In the genomic region with DNA sequence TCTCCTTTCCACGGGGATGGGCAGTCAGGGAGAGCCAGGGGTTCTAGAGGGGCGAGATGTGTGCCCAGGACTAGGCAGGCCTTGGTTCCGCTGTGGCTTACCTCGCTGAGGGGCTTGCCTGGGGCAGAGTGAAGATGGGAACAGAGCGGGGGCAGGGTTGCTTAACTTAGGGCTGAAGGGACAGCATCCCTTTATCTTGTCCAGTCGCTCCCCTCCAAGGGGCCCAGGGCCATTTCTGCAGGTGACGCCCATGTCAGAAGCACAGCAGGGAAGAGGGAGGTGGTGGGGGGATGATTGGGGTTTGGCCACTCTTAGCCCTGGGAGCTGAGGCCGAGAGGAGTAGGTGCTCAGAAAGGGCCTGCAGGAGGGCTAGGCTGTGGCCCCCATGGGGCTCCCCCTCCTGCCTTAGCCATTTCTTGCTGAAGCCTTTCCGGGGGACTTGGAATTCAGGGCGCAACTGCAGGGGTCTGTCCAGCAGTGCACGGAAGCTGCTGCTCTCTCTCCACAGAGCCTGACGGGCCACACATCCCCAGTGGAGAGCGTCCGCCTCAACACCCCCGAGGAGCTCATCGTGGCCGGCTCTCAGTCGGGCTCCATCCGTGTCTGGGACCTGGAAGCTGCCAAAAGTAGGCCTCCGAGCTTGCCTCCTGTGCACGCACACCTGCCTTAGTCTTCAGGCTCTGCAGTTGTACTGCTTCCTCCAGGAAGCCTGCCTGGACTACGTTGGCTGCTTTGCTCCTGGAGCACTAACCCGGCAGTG, we compare ENCODE assay signal across 25 cellular contexts. TPM values are rescaled to one million over a fixed set of nuclear protein-coding genes. Genes with fewer than 3 reads are reported as not detected.
DNase-seq lines count a peak whose midpoint lies in the region; ATAC-seq, FAIRE-seq and TF ChIP-seq lines count a peak whose summit lies in the region.
"Had no signal": no experiment of that assay in that cellular context is flagged by ENCODE, and none has a peak within 500 bp of the region (broad histone marks: within the 10 kb centered on the region; RNA-seq: fewer than 3 reads in every experiment).

No MANE protein-coding gene starts in this region.

- no peak overlapping the region for H3K4me2 ChIP-seq in K562 (ENCODE audit: insufficient read depth, low read length)

- DNase-seq in left ventricle myocardium superior (peak; percentile 17), cardiac septum (ENCODE audit: low spot score) (no peak), K562 (ENCODE audit: extremely low read depth in 1 of 4, low spot score in 3 of 4) (no peak), nephron progenitor cell (no peak), NCI-H748 treated with DMSO at 0.1 percent for 48 hours (lab: John Stamatoyannopoulos, UW) (no peak), GF-D8 (lab: John Stamatoyannopoulos, UW) (no peak), nucleus accumbens (lab: John Stamatoyannopoulos, UW) (no peak), cerebellar cortex (ENCODE audit: low spot score) (no peak)
- DNase-seq: BE2C; CD4-positive, alpha-beta T cell; DMS 273 treated with DMSO at 0.1 percent for 48 hours; DMS79 treated with DMSO at 0.1 percent for 48 hours; KG1; NCI-H1092 treated with DMSO at 0.1 percent for 48 hours; NCI-H1436 treated with DMSO at 0.1 percent for 48 hours; NCI-H1930; NCI-H226; NCI-H510A treated with DMSO at 0.1 percent for 48 hours; NCI-H82; Peyer's patch had no signal

- peaks cover 3% of the 10 kb centered on the region for H3K27me3 Mint-ChIP-seq in nephron progenitor cell (ENCODE audit: low read depth, poor library complexity)
- H3K27me3 Mint-ChIP-seq: CD4-positive, alpha-beta T cell had no signal

- no TSS peak for BruUV-seq in K562 (replicated peaks; lab: Mats Ljungman, UMichigan)

- intact Hi-C loops in left ventricle myocardium superior (cut with micrococcal nuclease) (no loop called here), cardiac septum (cut with DNase I) (no loop called here), K562 (cut with micrococcal nuclease) (no loop called here)

- H4K20me1 ChIP-seq in K562 (replicated peaks; ENCODE audit: control insufficient read depth, insufficient read depth, low read length): no peaks in the 10 kb centered on the region

- no peak overlapping the region for H3K27ac ChIP-seq in K562 (ENCODE audit: extremely low read depth, low read depth, low read length)
- H3K27ac ChIP-seq: Peyer's patch had no signal

- TF ChIP-seq EP300 in K562 (IDR thresholded peaks at IDR 0.05; ENCODE audit: low read length): no peak

- peak overlapping the region in 1 of 2 experiments; percentile 47; a peak in 2 of 4 replicates for H3K9ac ChIP-seq in K562 (ENCODE audit: insufficient read depth in 1 of 2, low read depth in 2 of 2, low read length in 2 of 2)

- POLR2A ChIA-PET in K562 (lab: Yijun Ruan, JAX): interaction anchor here (0.6 kb wide), 1 partner anchor 211 kb away, joined by 4 read pairs; no protein-coding TSS in a partner anchor

- peak overlapping the region; percentile 81 for H3K27ac Mint-ChIP-seq in nephron progenitor cell
- H3K27ac Mint-ChIP-seq: CD4-positive, alpha-beta T cell had no signal

- in situ Hi-C loops in K562 (cut with MboI): no loop called here

- H3K36me3 ChIP-seq in K562 (ENCODE audit: control insufficient read depth, insufficient read depth, low read length): peaks cover 27% of the 10 kb centered on the region; the same call in 2 of the 3 replicates

- H3K9me3 ChIP-seq in K562 (replicated peaks; ENCODE audit: control insufficient read depth, insufficient read depth, low read depth, low read length): no peaks in the 10 kb centered on the region
- H3K9me3 ChIP-seq: BE2C, Caco-2, Peyer's patch had no signal

- TF ChIP-seq POLR2A in K562 (conservative IDR thresholded peaks at IDR 0.05): no peak

- 86% methylated on average over 22 of the region's 23 CpGs for WGBS in K562 (ENCODE audit: insufficient coverage, low coverage, missing lambda C conversion rate)

- H3K4me1 Mint-ChIP-seq in nephron progenitor cell: peaks cover 7% of the 10 kb centered on the region

- TF ChIP-seq CTCF in K562 (IDR thresholded peaks at IDR 0.05 in 2 of 3, conservative IDR thresholded peaks at IDR 0.05 in 1 of 3; ENCODE audit: insufficient read depth in 2 of 3, low read depth in 1 of 3, low read length in 3 of 3): no peak
- no peak for TF ChIP-seq CTCF in nephron progenitor cell (IDR thresholded peaks at IDR 0.05)

- H3K27me3 ChIP-seq in K562 (ENCODE audit: control insufficient read depth in 2 of 2, insufficient read depth in 2 of 2, low read length in 2 of 2): no peaks in the 10 kb centered on the region
- H3K27me3 ChIP-seq: BE2C, Peyer's patch had no signal

- H3K4me1 ChIP-seq in K562 (replicated peaks in 1 of 2; ENCODE audit: control insufficient read depth in 2 of 2, insufficient read depth in 2 of 2, low read length in 2 of 2): peaks cover 10 to 32% of the 10 kb centered on the region in 2 experiments
- H3K4me1 ChIP-seq: BE2C, Peyer's patch had no signal

- CTCF ChIA-PET in K562 (lab: Yijun Ruan, JAX; ENCODE audit: low intra/inter-chr PET ratio): no interaction called here

- H3K36me3 Mint-ChIP-seq in nephron progenitor cell (ENCODE audit: low read depth): peaks cover 23% of the 10 kb centered on the region

- TF ChIP-seq RAD21 in K562 (CRISPR knock-in tag; conservative IDR thresholded peaks at IDR 0.05 in 1 of 2, IDR thresholded peaks at IDR 0.05 in 1 of 2): no peak

- H3K9me1 ChIP-seq in K562 (ENCODE audit: control insufficient read depth, insufficient read depth, low read length): no peaks in the 10 kb centered on the region

- no peak overlapping the region for H2AFZ ChIP-seq in K562 (ENCODE audit: low read depth, low read length)

- no peak overlapping the region for H3K4me3 Mint-ChIP-seq in nephron progenitor cell
- H3K4me3 Mint-ChIP-seq: CD4-positive, alpha-beta T cell had no signal

- FAIRE-seq in K562 (lab: Jason Lieb, UNC): peak; percentile 32
- FAIRE-seq: A204.1, GM12891, H54 had no signal

- H3K9me3 Mint-ChIP-seq in nephron progenitor cell: no peaks in the 10 kb centered on the region
- H3K9me3 Mint-ChIP-seq: CD4-positive, alpha-beta T cell had no signal

- H3K4me3 ChIP-seq in K562: no peak overlapping the region
- H3K4me3 ChIP-seq: Peyer's patch had no signal

- ATAC-seq in left ventricle myocardium superior (no peak), K562 (no peak)

- H3K79me2 ChIP-seq in K562 (ENCODE audit: control insufficient read depth, insufficient read depth, low read length): no peaks in the 10 kb centered on the region

RNA-seq across cellular contexts. Expression of gene KATNB1, which starts 8.5 kb away (rescaled TPM):
- 9.3 TPM for total RNA-seq in left ventricle myocardium superior
- 8.9 TPM for total RNA-seq in cardiac septum
- 32.2 and 108 TPM in 2 replicates for total RNA-seq in K562 (2011; cell fraction: chromatin; rRNA removed; ENCODE audit: low replicate concordance)
- total RNA-seq in K562 (2011; cell fraction: nucleolus; rRNA removed): 85.9 and 107 TPM in 2 replicates
- total RNA-seq in K562 (2011; cell fraction: nucleoplasm; rRNA removed): 35.6 and 47.7 TPM in 2 replicates
- total RNA-seq in K562 (2014; rRNA removed): 41.7 and 49.9 TPM in 2 replicates
- total RNA-seq in K562 (2014; rRNA removed; fragmentation: Illumina TruSeq; extraction: Trizol): 11.0 and 12.4 TPM in 2 replicates
- 16.2 and 19.2 TPM in 2 replicates for total RNA-seq in K562 (2015; rRNA removed; fragmentation: Illumina TruSeq; extraction: Trizol)
- total RNA-seq in K562 (2021): 50.2 and 52.6 TPM in 2 replicates
- 21.9 and 35.8 TPM in 2 replicates for polyA plus RNA-seq in K562 (2011; rRNA removed)
- polyA plus RNA-seq in K562 (2011; cell fraction: cytosol; rRNA removed): 23.3 and 42.8 TPM in 2 replicates
- 157 and 196 TPM in 2 replicates for polyA plus RNA-seq in K562 (2011; cell fraction: nucleus; rRNA removed)
- 32.5 and 46.3 TPM in 2 replicates for polyA plus RNA-seq in K562 (2012)
- polyA plus RNA-seq in K562 (2014; fragmentation: Illumina TruSeq; extraction: Trizol): 34.2 and 55.7 TPM in 2 replicates
- polyA plus RNA-seq in K562 (2014; fragmentation: Nextera tagmentation; extraction: Ambion mirVana): 1 to 10 TPM; 1.2 to 2.6 TPM
- polyA plus RNA-seq in K562 (2014; rRNA removed): 39.6 and 48.0 TPM in 2 replicates
- polyA minus RNA-seq in K562 (2011; rRNA and poly(A)+ RNA removed): 9.4 and 10.4 TPM in 2 replicates
- 17.7 and 29.2 TPM in 2 replicates for polyA minus RNA-seq in K562 (2011; cell fraction: cytosol; rRNA and poly(A)+ RNA removed)
- 35.1 and 38.8 TPM in 2 replicates for polyA minus RNA-seq in K562 (2011; cell fraction: nucleus; rRNA and poly(A)+ RNA removed)

RNA-seq across cellular contexts. Expression of gene DRC7, which starts 49.5 kb away (rescaled TPM):
- total RNA-seq in left ventricle myocardium superior (not detected), cardiac septum (not detected), K562 (2014; rRNA removed) (0.09 TPM in 1 of 2 replicates, not detected in the other), K562 (2014; rRNA removed; fragmentation: Illumina TruSeq; extraction: Trizol) (0.04 TPM in 1 of 2 replicates, not detected in the other), K562 (2015; rRNA removed; fragmentation: Illumina TruSeq; extraction: Trizol) (0.19 and 0.33 TPM in 2 replicates), K562 (2021) (0.22 and 0.24 TPM in 2 replicates)
- 0.90 and 1.9 TPM in 2 replicates for total RNA-seq in K562 (2011; cell fraction: chromatin; rRNA removed; ENCODE audit: low replicate concordance)
- total RNA-seq in K562 (2011; cell fraction: nucleolus; rRNA removed): not detected in 2 replicates
- 0.15 TPM in 1 of 2 replicates, not detected in the other for total RNA-seq in K562 (2011; cell fraction: nucleoplasm; rRNA removed)
- polyA plus RNA-seq in K562 (2011; rRNA removed) (0.13 and 0.53 TPM in 2 replicates), K562 (2014; fragmentation: Illumina TruSeq; extraction: Trizol) (0.12 and 0.29 TPM in 2 replicates), K562 (2014; fragmentation: Nextera tagmentation; extraction: Ambion mirVana) (not detected), K562 (2014; rRNA removed) (not detected in 2 replicates)
- 0.07 and 0.40 TPM in 2 replicates for polyA plus RNA-seq in K562 (2011; cell fraction: cytosol; rRNA removed)
- polyA plus RNA-seq in K562 (2011; cell fraction: nucleus; rRNA removed): 0.65 and 1.0 TPM in 2 replicates
- 0.51 and 1.4 TPM in 2 replicates for polyA plus RNA-seq in K562 (2012)
- 0.35 and 0.69 TPM in 2 replicates for polyA minus RNA-seq in K562 (2011; rRNA and poly(A)+ RNA removed)
- not detected in 2 replicates for polyA minus RNA-seq in K562 (2011; cell fraction: cytosol; rRNA and poly(A)+ RNA removed)
- 0.27 and 0.67 TPM in 2 replicates for polyA minus RNA-seq in K562 (2011; cell fraction: nucleus; rRNA and poly(A)+ RNA removed)
- total RNA-seq: CD4-positive, alpha-beta T cell; Peyer's patch; SK-MEL-5 had no signal

RNA-seq across cellular contexts. Expression of gene KIFC3, which starts 58.2 kb away (rescaled TPM):
- total RNA-seq in left ventricle myocardium superior (52.6 TPM), cardiac septum (70.1 TPM), K562 (2014; rRNA removed) (103 and 106 TPM in 2 replicates), K562 (2014; rRNA removed; fragmentation: Illumina TruSeq; extraction: Trizol) (19.0 and 22.9 TPM in 2 replicates), K562 (2015; rRNA removed; fragmentation: Illumina TruSeq; extraction: Trizol) (26.2 and 28.4 TPM in 2 replicates), K562 (2021) (94.5 and 105 TPM in 2 replicates)
- total RNA-seq in K562 (2011; cell fraction: chromatin; rRNA removed; ENCODE audit: low replicate concordance): 164 and 411 TPM in 2 replicates
- total RNA-seq in K562 (2011; cell fraction: nucleolus; rRNA removed): 182 and 194 TPM in 2 replicates
- 159 and 191 TPM in 2 replicates for total RNA-seq in K562 (2011; cell fraction: nucleoplasm; rRNA removed)
- polyA plus RNA-seq in K562 (2011; rRNA removed) (53.3 and 63.5 TPM in 2 replicates), K562 (2014; fragmentation: Illumina TruSeq; extraction: Trizol) (20.2 and 47.1 TPM in 2 replicates), K562 (2014; fragmentation: Nextera tagmentation; extraction: Ambion mirVana) (under 1 TPM; 0.23 to 0.96 TPM), K562 (2014; rRNA removed) (78.1 and 80.3 TPM in 2 replicates)
- 55.1 and 112 TPM in 2 replicates for polyA plus RNA-seq in K562 (2011; cell fraction: cytosol; rRNA removed)
- 117 and 212 TPM in 2 replicates for polyA plus RNA-seq in K562 (2011; cell fraction: nucleus; rRNA removed)
- 52.0 and 117 TPM in 2 replicates for polyA plus RNA-seq in K562 (2012)
- polyA minus RNA-seq in K562 (2011; rRNA and poly(A)+ RNA removed): 30.1 and 42.3 TPM in 2 replicates
- polyA minus RNA-seq in K562 (2011; cell fraction: cytosol; rRNA and poly(A)+ RNA removed): 44.9 and 52.3 TPM in 2 replicates
- polyA minus RNA-seq in K562 (2011; cell fraction: nucleus; rRNA and poly(A)+ RNA removed): 83.2 and 86.6 TPM in 2 replicates
- total RNA-seq: CD4-positive, alpha-beta T cell had no signal
